Comparison of ENCODE assay signal across 8 cellular contexts in the genomic region with DNA sequence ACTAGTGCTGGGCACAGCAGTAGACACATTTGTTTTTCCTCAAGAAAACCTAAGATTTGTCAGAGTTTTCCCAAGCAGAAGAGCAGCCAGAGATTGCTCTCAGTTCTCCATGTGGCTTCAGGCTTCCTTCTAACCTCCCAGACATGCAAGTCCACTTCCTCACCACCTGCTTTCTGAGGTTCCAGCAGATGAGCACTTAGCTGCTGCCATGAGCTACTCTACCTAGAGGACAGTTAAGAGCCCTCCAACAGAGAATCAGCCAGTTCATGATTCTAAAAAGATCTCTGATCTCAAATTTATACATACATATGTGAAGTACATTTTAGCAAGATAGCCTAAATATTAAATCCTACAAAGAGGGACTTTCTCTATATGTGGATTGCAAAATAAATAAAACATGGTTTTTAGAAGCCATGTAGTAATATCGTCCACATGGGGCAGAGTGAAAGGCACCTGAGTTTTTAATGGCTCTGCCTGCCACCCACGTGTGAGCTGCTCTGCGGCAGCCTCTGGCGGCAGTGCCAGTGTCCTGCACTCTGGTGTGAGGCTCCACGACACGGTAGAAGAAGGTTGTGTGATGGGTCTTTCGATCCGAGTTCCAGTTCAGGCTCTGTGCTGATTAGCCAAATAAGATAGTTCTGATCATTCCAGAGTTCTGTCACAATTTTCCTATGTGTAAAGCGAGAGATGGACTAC. TPM values are rescaled to one million over a fixed set of nuclear protein-coding genes. Genes with fewer than 3 reads are reported as not detected.
A peak's percentile ranks its signal among the peaks of the same experiment; 100 is the strongest.
DNase-seq lines count a peak whose midpoint lies in the region; ATAC-seq and TF ChIP-seq lines count a peak whose summit lies in the region.

No MANE protein-coding gene starts in this region.

- no peak overlapping the region for H3K9ac ChIP-seq in neuronal stem cell (ENCODE audit: low read depth, low read length, poor library complexity)

- WGBS in neuronal stem cell (ENCODE audit: extremely low coverage in 2 of 2, insufficient read length in 2 of 2, insufficient replicate concordance in 1 of 2), 2 donors: no CpG with 5 or more reads among the region's 9 CpGs

- H3K9me3 ChIP-seq in neuronal stem cell (replicated peaks in 1 of 2; ENCODE audit: control insufficient read depth in 2 of 2, insufficient read depth in 1 of 2, low read depth in 1 of 2, low read length in 2 of 2): peaks cover 0 to 7% of the 10 kb centered on the region in 2 donors

- H2BK12ac ChIP-seq in neuronal stem cell (ENCODE audit: low read length): no peak overlapping the region

- H3K4me1 Mint-ChIP-seq in effector memory CD8-positive, alpha-beta T cell (ENCODE audit: low read depth in 2 of 2): peaks cover 8 to 14% of the 10 kb centered on the region in 2 donors

- H4K8ac ChIP-seq in neuronal stem cell (ENCODE audit: low read depth, low read length): no peak overlapping the region

- H3K27ac Mint-ChIP-seq in effector memory CD8-positive, alpha-beta T cell: peak overlapping the region in 1 of 2 donors; percentile 36

- H3K4me1 ChIP-seq in neuronal stem cell (ENCODE audit: control insufficient read depth in 2 of 2, insufficient read depth in 1 of 2, low read depth in 1 of 2, low read length in 2 of 2): peaks cover 0 to 5% of the 10 kb centered on the region in 2 donors

- DNase-seq in NCI-H1436 (lab: John Stamatoyannopoulos, UW): peak; percentile 2
- DNase-seq in activated CD4-positive, alpha-beta T cell treated with anti-CD3 and anti-CD28 coated beads, Interleukin-2, amount 50 U/mL, for 1 hour: peak; percentile 55
- peak; percentile 16 to 57 (median 35) for DNase-seq in effector memory CD8-positive, alpha-beta T cell
- DNase-seq in neuronal stem cell (ENCODE audit: low spot score): peak; percentile 9
- no peak for DNase-seq in NK-92 treated with Interleukin-12 subunit alpha and Interleukin-12 subunit beta, amount 100 ng/mL, for 24 hours (lab: John Stamatoyannopoulos, UW)

- no peak overlapping the region for H2BK120ac ChIP-seq in neuronal stem cell (ENCODE audit: low read depth, low read length)

- ATAC-seq in HG02571 (IDR thresholded peaks at IDR 0.05; ENCODE audit: unreplicated experiment) (peak; percentile 97), GM19328 (IDR thresholded peaks at IDR 0.05; ENCODE audit: unreplicated experiment) (no peak)
- peak; percentile 98 for ATAC-seq in effector memory CD8-positive, alpha-beta T cell (replicated peaks)

- H3K36me3 Mint-ChIP-seq in effector memory CD8-positive, alpha-beta T cell (ENCODE audit: insufficient read depth): peaks cover 5% of the 10 kb centered on the region

- no peak overlapping the region for H2AFZ ChIP-seq in neuronal stem cell (ENCODE audit: low read length)

- no peaks in the 10 kb centered on the region for H3K9me3 Mint-ChIP-seq in effector memory CD8-positive, alpha-beta T cell

- H3K27ac ChIP-seq in neuronal stem cell (replicated peaks; ENCODE audit: low read length): no peak overlapping the region

- no peak overlapping the region for H3K4me3 ChIP-seq in neuronal stem cell (ENCODE audit: low read length in 2 of 2)

- H3K27me3 ChIP-seq in neuronal stem cell (ENCODE audit: control insufficient read depth in 3 of 3, insufficient read depth in 3 of 3, low read depth in 1 of 3, low read length in 3 of 3): peaks cover 0 to 2% (median 0%) of the 10 kb centered on the region in 3 experiments

- no peak overlapping the region for H2AK5ac ChIP-seq in neuronal stem cell (ENCODE audit: low read depth, low read length)

- H3K79me1 ChIP-seq in neuronal stem cell (ENCODE audit: low read depth, low read length): no peaks in the 10 kb centered on the region

- H3K36me3 ChIP-seq in neuronal stem cell (replicated peaks in 1 of 2; ENCODE audit: control insufficient read depth in 2 of 2, insufficient read depth in 2 of 2, low read length in 2 of 2): peaks cover 0 to 3% of the 10 kb centered on the region in 2 donors

- H2BK5ac ChIP-seq in neuronal stem cell (ENCODE audit: low read length): no peak overlapping the region

- no peak overlapping the region for H3K4ac ChIP-seq in neuronal stem cell (ENCODE audit: low read length)

- no peaks in the 10 kb centered on the region for H3K27me3 Mint-ChIP-seq in effector memory CD8-positive, alpha-beta T cell

- no peak overlapping the region for H3K23ac ChIP-seq in neuronal stem cell (ENCODE audit: low read depth, low read length, poor library complexity)

- H4K91ac ChIP-seq in neuronal stem cell (ENCODE audit: low read depth, low read length, poor library complexity): no peak overlapping the region

- no peak overlapping the region for H3K14ac ChIP-seq in neuronal stem cell (ENCODE audit: low read length)

- H3K4me2 ChIP-seq in neuronal stem cell (ENCODE audit: insufficient read depth, low read length, poor library complexity, severe bottlenecking): no peak overlapping the region

- no peak overlapping the region for H3K18ac ChIP-seq in neuronal stem cell (ENCODE audit: low read length)

- TF ChIP-seq CTCF in GM12874 (IDR thresholded peaks at IDR 0.05; ENCODE audit: insufficient read depth, low read depth, low read length): peak; percentile 79

- peak overlapping the region in 1 of 2 donors; percentile 9 for H3K4me3 Mint-ChIP-seq in effector memory CD8-positive, alpha-beta T cell

- no peak overlapping the region for H2BK15ac ChIP-seq in neuronal stem cell (ENCODE audit: low read length)

RNA-seq across cellular contexts. Expression of gene CYP4V2, which starts 10.3 kb away (rescaled TPM):
- polyA plus RNA-seq in neuronal stem cell (2013, experiment 1 of 2): 0.99 TPM
- 1.2 TPM for polyA plus RNA-seq in neuronal stem cell (2013, experiment 2 of 2)

RNA-seq across cellular contexts. Expression of gene KLKB1, which starts 25.6 kb away (rescaled TPM):
- polyA plus RNA-seq in neuronal stem cell (2013, experiment 1 of 2): 0.06 TPM
- 0.03 TPM for polyA plus RNA-seq in neuronal stem cell (2013, experiment 2 of 2)
